Comparison of ENCODE assay signal across 18 cellular contexts in genomic region chr10:11255156-11255555, GRCh38.
DNase-seq lines count a peak whose midpoint lies in the region; ATAC-seq and TF ChIP-seq lines count a peak whose summit lies in the region.
"Had no signal": no experiment of that assay in that cellular context is flagged by ENCODE, and none has a peak within 500 bp of the region (broad histone marks: within the 10 kb centered on the region; RNA-seq: fewer than 3 reads in every experiment).

No MANE protein-coding gene starts in this region.

- WGBS in adrenal gland, 4 donors = 91 to 96% (median 95%) methylated on average over 10 to 12 of the region's 12 CpGs
- 93 to 97% methylated on average over 12 of the region's 12 CpGs for WGBS in testis, 2 donors

- H3K9ac ChIP-seq in BLaER1 treated with 17β-estradiol and CSF1 and Interleukin-3, amounts not matched to agents 10 nM and 100 nM = peak overlapping the region in 4 of 11 experiments; percentile 9 to 31 (median 25); a peak in 3 of 22 replicates

- peaks cover 0 to 2% (median 0%) of the 10 kb centered on the region in 8 donors for H3K9me3 Mint-ChIP-seq in CD4-positive, alpha-beta memory T cell
- no peaks in the 10 kb centered on the region for H3K9me3 Mint-ChIP-seq in activated T-helper 2 cell treated with anti-CD3 and anti-CD28 coated beads, Interferon-gamma antibody, Interleukin-2, Interleukin-4, amounts not matched to agents 10 μg/mL and 5 μg/mL and 100 μg/mL, durations not matched to agents 14 hours and 24 hours and 36 hours
- H3K9me3 Mint-ChIP-seq in naive thymus-derived CD4-positive, alpha-beta T cell = no peaks in the 10 kb centered on the region

- H3K27me3 Mint-ChIP-seq in CD4-positive, alpha-beta memory T cell = no peaks in the 10 kb centered on the region
- no peaks in the 10 kb centered on the region for H3K27me3 Mint-ChIP-seq in activated T-helper 2 cell treated with anti-CD3 and anti-CD28 coated beads, Interferon-gamma antibody, Interleukin-2, Interleukin-4, amounts not matched to agents 10 μg/mL and 5 μg/mL and 100 μg/mL, durations not matched to agents 14 hours and 24 hours and 36 hours (ENCODE audit: low read depth)
- H3K27me3 Mint-ChIP-seq in naive thymus-derived CD4-positive, alpha-beta T cell = no peaks in the 10 kb centered on the region

- peak overlapping the region; percentile 73 to 97 (median 89) for H3K4me2 ChIP-seq in BLaER1 treated with 17β-estradiol and CSF1 and Interleukin-3, amounts not matched to agents 10 nM and 100 nM

- DNase-seq in CD4-positive, alpha-beta memory T cell = no peak
- no peak for DNase-seq in activated T-helper 2 cell treated with anti-CD3 and anti-CD28 coated beads, Interferon-gamma antibody, Interleukin-2, Interleukin-4, amounts not matched to agents 10 μg/mL and 5 μg/mL and 100 μg/mL, durations not matched to agents 14 hours and 24 hours and 36 hours (ENCODE audit: low spot score)
- no peak for DNase-seq in naive thymus-derived CD4-positive, alpha-beta T cell
- no peak for DNase-seq in adrenal gland
- no peak for DNase-seq in testis
- DNase-seq in DMS153 treated with DMSO at 0.1 percent for 48 hours (lab: John Stamatoyannopoulos, UW; ENCODE audit: unreplicated experiment) = no peak
- DNase-seq: activated CD8-positive, alpha-beta memory T cell treated with anti-CD3 and anti-CD28 coated beads, Interleukin-2, amount 50 U/mL, for 48 hours; HFFc6; NCI-H1436; stimulated activated CD4-positive, alpha-beta T cell treated with anti-CD3 and anti-CD28 coated beads, Interleukin-1b, Interleukin-23, amount 100 ng/mL, for 48 hours; stomach had no signal

- peak overlapping the region in 6 of 7 donors; percentile 42 to 87 (median 78) for H3K27ac Mint-ChIP-seq in CD4-positive, alpha-beta memory T cell
- peak overlapping the region; percentile 35 for H3K27ac Mint-ChIP-seq in activated T-helper 2 cell treated with anti-CD3 and anti-CD28 coated beads, Interferon-gamma antibody, Interleukin-2, Interleukin-4, amounts not matched to agents 10 μg/mL and 5 μg/mL and 100 μg/mL, durations not matched to agents 14 hours and 24 hours and 36 hours
- H3K27ac Mint-ChIP-seq in naive thymus-derived CD4-positive, alpha-beta T cell = peak overlapping the region; percentile 46 to 96 (median 71)
- H3K27ac Mint-ChIP-seq: HFFc6, type B pancreatic cell had no signal

- no peak for TF ChIP-seq POLR2A in adrenal gland (IDR thresholded peaks at IDR 0.05)
- TF ChIP-seq POLR2A in testis (IDR thresholded peaks at IDR 0.05) = no peak

- peaks cover 59 to 93% of the 10 kb centered on the region in 2 donors for H3K36me3 Mint-ChIP-seq in CD4-positive, alpha-beta memory T cell
- peaks cover 87% of the 10 kb centered on the region for H3K36me3 Mint-ChIP-seq in activated T-helper 2 cell treated with anti-CD3 and anti-CD28 coated beads, Interferon-gamma antibody, Interleukin-2, Interleukin-4, amounts not matched to agents 10 μg/mL and 5 μg/mL and 100 μg/mL, durations not matched to agents 14 hours and 24 hours and 36 hours (ENCODE audit: low read depth)
- H3K36me3 Mint-ChIP-seq in naive thymus-derived CD4-positive, alpha-beta T cell = peaks cover 13 to 63% (median 46%) of the 10 kb centered on the region in 5 donors

- TF ChIP-seq CTCF in adrenal gland (IDR thresholded peaks at IDR 0.05) (no peak), testis (IDR thresholded peaks at IDR 0.05) (no peak)

- peaks cover 90 to 98% (median 94%) of the 10 kb centered on the region in 10 experiments for H3K4me1 ChIP-seq in BLaER1 treated with 17β-estradiol and CSF1 and Interleukin-3, amounts not matched to agents 10 nM and 100 nM
- peaks cover 39% of the 10 kb centered on the region for H3K4me1 ChIP-seq in CD4-positive, alpha-beta memory T cell (ENCODE audit: insufficient read depth, low read length)
- peaks cover 0 to 5% of the 10 kb centered on the region in 2 donors for H3K4me1 ChIP-seq in naive thymus-derived CD4-positive, alpha-beta T cell (ENCODE audit: control insufficient read depth in 2 of 2, insufficient read depth in 2 of 2, low read length in 2 of 2)
- no peaks in the 10 kb centered on the region for H3K4me1 ChIP-seq in adrenal gland (replicated peaks in 1 of 2)
- H3K4me1 ChIP-seq in testis = no peaks in the 10 kb centered on the region
- H3K4me1 ChIP-seq: breast epithelium, prostate gland had no signal

- H3K4me3 ChIP-seq in BLaER1 treated with 17β-estradiol and CSF1 and Interleukin-3, amounts not matched to agents 10 nM and 100 nM = no peak overlapping the region
- no peak overlapping the region for H3K4me3 ChIP-seq in CD4-positive, alpha-beta memory T cell (ENCODE audit: low read length in 2 of 2)
- H3K4me3 ChIP-seq in naive thymus-derived CD4-positive, alpha-beta T cell (ENCODE audit: low read length) = no peak overlapping the region
- H3K4me3 ChIP-seq in adrenal gland (no peak overlapping the region), testis (no peak overlapping the region)
- H3K4me3 ChIP-seq: breast epithelium, prostate gland, stomach had no signal

- H3K36me3 ChIP-seq in BLaER1 treated with 17β-estradiol and CSF1 and Interleukin-3, amounts not matched to agents 10 nM and 100 nM = peaks cover 68 to 100% (median 90%) of the 10 kb centered on the region in 11 experiments
- H3K36me3 ChIP-seq in CD4-positive, alpha-beta memory T cell (ENCODE audit: insufficient read depth, low read length) = peaks cover 91% of the 10 kb centered on the region
- peaks cover 16 to 94% (median 67%) of the 10 kb centered on the region in 3 experiments for H3K36me3 ChIP-seq in naive thymus-derived CD4-positive, alpha-beta T cell (ENCODE audit: control insufficient read depth in 2 of 3, insufficient read depth in 3 of 3, low read length in 3 of 3)
- H3K36me3 ChIP-seq in adrenal gland (replicated peaks in 1 of 2) = no peaks in the 10 kb centered on the region
- no peaks in the 10 kb centered on the region for H3K36me3 ChIP-seq in testis (ENCODE audit: low read depth, missing control alignments)
- H3K36me3 ChIP-seq: breast epithelium, prostate gland had no signal

- peak overlapping the region in 1 of 8 donors; percentile 3 for H3K4me3 Mint-ChIP-seq in CD4-positive, alpha-beta memory T cell
- H3K4me3 Mint-ChIP-seq in activated T-helper 2 cell treated with anti-CD3 and anti-CD28 coated beads, Interferon-gamma antibody, Interleukin-2, Interleukin-4, amounts not matched to agents 10 μg/mL and 5 μg/mL and 100 μg/mL, durations not matched to agents 14 hours and 24 hours and 36 hours (ENCODE audit: low read depth) = no peak overlapping the region
- H3K4me3 Mint-ChIP-seq in naive thymus-derived CD4-positive, alpha-beta T cell = peak overlapping the region in 3 of 10 donors; percentile 4 to 63 (median 49)
- H3K4me3 Mint-ChIP-seq: HFFc6, type B pancreatic cell had no signal

- no peak for ATAC-seq in naive thymus-derived CD4-positive, alpha-beta T cell
- ATAC-seq: activated CD4-positive, CD25-positive, alpha-beta regulatory T cell treated with anti-CD3 and anti-CD28 coated beads, Interleukin-2, amount 50 U/mL, for 24 hours; SK-N-SH treated with all-trans-retinoic acid at 6 μM for 48 hours had no signal

- H3K27ac ChIP-seq in BLaER1 treated with 17β-estradiol and CSF1 and Interleukin-3, amounts not matched to agents 10 nM and 100 nM = peak overlapping the region in 8 of 11 experiments; percentile 42 to 62 (median 58); a peak in 10 of 22 replicates
- H3K27ac ChIP-seq in CD4-positive, alpha-beta memory T cell (ENCODE audit: low read depth, low read length) = no peak overlapping the region
- no peak overlapping the region for H3K27ac ChIP-seq in naive thymus-derived CD4-positive, alpha-beta T cell (ENCODE audit: low read depth, low read length)
- H3K27ac ChIP-seq in adrenal gland = no peak overlapping the region
- H3K27ac ChIP-seq in testis = no peak overlapping the region
- H3K27ac ChIP-seq: breast epithelium, prostate gland, RWPE1, stomach had no signal

- peaks cover 42 to 70% (median 56%) of the 10 kb centered on the region in 4 donors for H3K4me1 Mint-ChIP-seq in CD4-positive, alpha-beta memory T cell
- peaks cover 24% of the 10 kb centered on the region for H3K4me1 Mint-ChIP-seq in activated T-helper 2 cell treated with anti-CD3 and anti-CD28 coated beads, Interferon-gamma antibody, Interleukin-2, Interleukin-4, amounts not matched to agents 10 μg/mL and 5 μg/mL and 100 μg/mL, durations not matched to agents 14 hours and 24 hours and 36 hours (ENCODE audit: low read depth)
- peaks cover 46 to 81% (median 79%) of the 10 kb centered on the region in 7 donors for H3K4me1 Mint-ChIP-seq in naive thymus-derived CD4-positive, alpha-beta T cell

- CTCF ChIA-PET in CD4-positive, alpha-beta memory T cell (lab: Charles Lee; ENCODE audit: partially characterized antibody) = no interaction called here
- CTCF ChIA-PET in naive thymus-derived CD4-positive, alpha-beta T cell (lab: Charles Lee) = interaction anchor here (0.7 kb wide), 1 partner anchor 28 kb away, joined by 3 read pairs; no protein-coding TSS in a partner anchor

- H4K20me1 ChIP-seq in BLaER1 treated with 17β-estradiol and CSF1 and Interleukin-3, amounts not matched to agents 10 nM and 100 nM = peaks cover 39 to 100% (median 100%) of the 10 kb centered on the region in 11 experiments

- no peaks in the 10 kb centered on the region for H3K9me3 ChIP-seq in BLaER1 treated with 17β-estradiol and CSF1 and Interleukin-3, amounts not matched to agents 10 nM and 100 nM (replicated peaks in 1 of 11)
- H3K9me3 ChIP-seq in CD4-positive, alpha-beta memory T cell (ENCODE audit: control insufficient read depth in 1 of 2, low read length in 2 of 2) = no peaks in the 10 kb centered on the region
- H3K9me3 ChIP-seq in naive thymus-derived CD4-positive, alpha-beta T cell (ENCODE audit: control insufficient read depth in 2 of 3, low read length in 3 of 3) = no peaks in the 10 kb centered on the region
- H3K9me3 ChIP-seq in adrenal gland (replicated peaks in 1 of 3) (no peaks in the 10 kb centered on the region), testis (no peaks in the 10 kb centered on the region)
- H3K9me3 ChIP-seq: breast epithelium, prostate gland, stomach had no signal

- H3K27me3 ChIP-seq in BLaER1 treated with 17β-estradiol and CSF1 and Interleukin-3, amounts not matched to agents 10 nM and 100 nM = no peaks in the 10 kb centered on the region
- H3K27me3 ChIP-seq in CD4-positive, alpha-beta memory T cell (ENCODE audit: insufficient read depth, low read length) = no peaks in the 10 kb centered on the region
- no peaks in the 10 kb centered on the region for H3K27me3 ChIP-seq in naive thymus-derived CD4-positive, alpha-beta T cell (ENCODE audit: control insufficient read depth in 2 of 2, insufficient read depth in 2 of 2, low read length in 2 of 2)
- H3K27me3 ChIP-seq in adrenal gland (no peaks in the 10 kb centered on the region), testis (no peaks in the 10 kb centered on the region)
- H3K27me3 ChIP-seq: breast epithelium, stomach had no signal

- POLR2A ChIA-PET in CD4-positive, alpha-beta memory T cell (lab: Charles Lee; ENCODE audit: partially characterized antibody) = interaction anchor here (1.0 kb wide), 1 partner anchor 8 kb away, joined by 3 read pairs; no protein-coding TSS in a partner anchor
- POLR2A ChIA-PET in naive thymus-derived CD4-positive, alpha-beta T cell (lab: Charles Lee) = interaction anchor here (0.8 kb wide), 1 partner anchor 10 kb away, joined by 5 read pairs; no protein-coding TSS in a partner anchor

- intact Hi-C loops in CD4-positive, alpha-beta memory T cell (cut with micrococcal nuclease) = no loop called here
- intact Hi-C loops in activated T-helper 2 cell treated with anti-CD3 and anti-CD28 coated beads, Interferon-gamma antibody, Interleukin-2, Interleukin-4, amounts not matched to agents 10 μg/mL and 5 μg/mL and 100 μg/mL, durations not matched to agents 14 hours and 24 hours and 36 hours (cut with micrococcal nuclease) = no loop called here
- intact Hi-C loops in naive thymus-derived CD4-positive, alpha-beta T cell (cut with micrococcal nuclease) = loop anchor here (5.0 kb wide), 2 partner anchors 88 to 238 kb away; partner anchors contain the start of gene CELF2 (in 1 of the 2)
- intact Hi-C loops in adrenal gland (cut with DNase I) (no loop called here), testis (cut with DNase I; ENCODE audit: low total_unique reads) (no loop called here)

Comparison
In these comparisons a context has a peak if more than half of its experiments do, and no peak if none do; other contexts are left out.
1. H3K27ac ChIP-seq: peak in BLaER1 treated with 17β-estradiol and CSF1 and Interleukin-3, amounts not matched to agents 10 nM and 100 nM (8 of 11); none in CD4-positive, alpha-beta memory T cell (single experiment), naive thymus-derived CD4-positive, alpha-beta T cell (single experiment), adrenal gland (0 of 5) and testis (0 of 2).
2. intact Hi-C loops: an anchor here in naive thymus-derived CD4-positive, alpha-beta T cell (5.0 kb wide); none called in CD4-positive, alpha-beta memory T cell, activated T-helper 2 cell treated with anti-CD3 and anti-CD28 coated beads, Interferon-gamma antibody, Interleukin-2, Interleukin-4, amounts not matched to agents 10 μg/mL and 5 μg/mL and 100 μg/mL, durations not matched to agents 14 hours and 24 hours and 36 hours, adrenal gland and testis.
3. Peak in every context shown above with its lines, with median percentiles within 50 percentile points of each other: H3K27ac Mint-ChIP-seq.